22 cellular contexts compared by ENCODE assay signal in the genomic region with DNA sequence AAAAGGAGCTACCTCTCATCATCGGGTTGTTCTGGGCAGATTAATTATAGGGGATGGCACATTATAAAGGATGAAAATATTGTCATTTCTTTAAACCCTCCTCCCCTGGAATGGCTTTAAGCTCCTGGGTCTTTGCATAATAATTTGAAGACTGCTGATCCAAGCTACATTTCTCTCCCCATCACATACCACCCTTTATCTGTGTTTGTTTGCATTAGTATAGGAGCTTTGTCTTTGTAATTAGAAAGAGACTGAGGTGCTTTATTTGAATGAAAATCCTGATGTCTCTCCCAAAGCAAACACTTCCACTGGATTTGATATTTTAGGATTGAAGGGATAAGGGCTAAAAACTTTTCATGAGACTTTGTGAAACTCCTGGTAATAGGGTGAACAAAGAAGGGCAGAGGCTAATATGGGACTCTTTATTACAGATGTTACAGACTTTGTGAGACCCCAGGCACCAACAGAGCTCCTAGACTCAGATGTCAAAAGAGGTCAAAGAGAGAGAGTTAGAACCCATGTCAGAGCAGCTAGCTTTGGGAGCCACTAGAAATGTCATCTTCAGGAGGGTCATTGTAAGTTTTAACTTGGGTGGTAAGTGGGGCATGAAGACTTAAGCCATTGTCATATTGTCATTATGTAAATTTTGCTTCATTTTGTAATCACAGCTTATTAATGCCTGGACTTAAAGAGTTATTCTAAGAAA.
"Had no signal": no experiment of that assay in that cellular context is flagged by ENCODE, and none has a peak within 500 bp of the region (broad histone marks: within the 10 kb centered on the region; RNA-seq: fewer than 3 reads in every experiment).

No MANE protein-coding gene starts in this region.

- H3K4me1 Mint-ChIP-seq: memory B cell, nephron had no signal

- H3K27me3 ChIP-seq: adrenal gland, ascending aorta, brain microvascular endothelial cell, hepatocyte, upper lobe of left lung had no signal

- H3K4me3 ChIP-seq: adrenal gland, ascending aorta, hepatocyte, pancreas, upper lobe of left lung had no signal

- H3K4me1 ChIP-seq: adrenal gland, ascending aorta, pancreas, upper lobe of left lung had no signal

- H3K36me3 Mint-ChIP-seq: activated naive CD8-positive, alpha-beta T cell; memory B cell had no signal

- DNase-seq: activated T-cell treated with anti-CD3 and anti-CD28 coated beads, Interleukin-2, amount 50 U/mL, for 1 hour; adrenal gland; brain microvascular endothelial cell; caudate nucleus; effector CD8-positive, alpha-beta T cell; glutamatergic neuron; islet precursor cell; left cardiac atrium; pancreas; right cardiac atrium; stimulated activated CD4-positive, alpha-beta T cell treated with anti-CD3 and anti-CD28 coated beads, Interleukin-12 subunit alpha, Interleukin-12 subunit beta, amount 100 ng/mL, for 4 hours; stimulated activated CD4-positive, alpha-beta T cell treated with anti-CD3 and anti-CD28 coated beads, Interleukin-4, amount 100 ng/mL, for 4 hours; stimulated activated naive CD8-positive, alpha-beta T cell treated with anti-CD3 and anti-CD28 coated beads, Interleukin-15, Interleukin-2, amounts not matched to agents 100 U/mL and 50 U/mL, for 24 hours; T-helper 9 cell; upper lobe of left lung had no signal

- H3K27ac Mint-ChIP-seq: activated naive CD8-positive, alpha-beta T cell; dendritic cell treated with granulocyte-macrophage colony-stimulating factor and Interleukin-4, amounts not matched to agents 40 ng/mL and 50 ng/mL, for 4 days; memory B cell; nephron had no signal

- H3K9me3 ChIP-seq: adrenal gland, ascending aorta, pancreas, upper lobe of left lung had no signal

- H3K4me3 Mint-ChIP-seq: activated naive CD8-positive, alpha-beta T cell; dendritic cell treated with granulocyte-macrophage colony-stimulating factor and Interleukin-4, amounts not matched to agents 40 ng/mL and 50 ng/mL, for 4 days; memory B cell; nephron had no signal

- H3K27me3 Mint-ChIP-seq: activated naive CD8-positive, alpha-beta T cell; memory B cell had no signal

- H3K36me3 ChIP-seq: adrenal gland, ascending aorta, brain microvascular endothelial cell, pancreas, upper lobe of left lung had no signal

- FAIRE-seq: frontal cortex, pancreas had no signal

- H3K27ac ChIP-seq: adrenal gland, ascending aorta, brain microvascular endothelial cell, hepatocyte, pancreas, upper lobe of left lung had no signal
